Comparison of ENCODE assay signal across 1 cellular context in genomic region chr6:96468681-96469224, GRCh38.
TF ChIP-seq lines count a peak whose summit lies in the region.

No MANE protein-coding gene starts in this region.

TF ChIP-seq in GM23338, 12 proteins besides CTCF, POLR2A, EP300 and RAD21 (continued from another document):
- TF ChIP-seq ETS1 (IDR thresholded peaks at IDR 0.05), result no peak
- TF ChIP-seq CREB1 (CRISPR knock-in tag; IDR thresholded peaks at IDR 0.05; ENCODE audit: low read depth), result no peak
- no peak for TF ChIP-seq STAT1 (IDR thresholded peaks at IDR 0.05; ENCODE audit: unreplicated experiment)
- no peak for TF ChIP-seq EZH2phosphoT487 (IDR thresholded peaks at IDR 0.05; ENCODE audit: unreplicated experiment)
- TF ChIP-seq POLR2AphosphoS5 (IDR thresholded peaks at IDR 0.05; ENCODE audit: low read depth), result no peak
